ENCODE assay signal across 9 cellular contexts in the genomic region with DNA sequence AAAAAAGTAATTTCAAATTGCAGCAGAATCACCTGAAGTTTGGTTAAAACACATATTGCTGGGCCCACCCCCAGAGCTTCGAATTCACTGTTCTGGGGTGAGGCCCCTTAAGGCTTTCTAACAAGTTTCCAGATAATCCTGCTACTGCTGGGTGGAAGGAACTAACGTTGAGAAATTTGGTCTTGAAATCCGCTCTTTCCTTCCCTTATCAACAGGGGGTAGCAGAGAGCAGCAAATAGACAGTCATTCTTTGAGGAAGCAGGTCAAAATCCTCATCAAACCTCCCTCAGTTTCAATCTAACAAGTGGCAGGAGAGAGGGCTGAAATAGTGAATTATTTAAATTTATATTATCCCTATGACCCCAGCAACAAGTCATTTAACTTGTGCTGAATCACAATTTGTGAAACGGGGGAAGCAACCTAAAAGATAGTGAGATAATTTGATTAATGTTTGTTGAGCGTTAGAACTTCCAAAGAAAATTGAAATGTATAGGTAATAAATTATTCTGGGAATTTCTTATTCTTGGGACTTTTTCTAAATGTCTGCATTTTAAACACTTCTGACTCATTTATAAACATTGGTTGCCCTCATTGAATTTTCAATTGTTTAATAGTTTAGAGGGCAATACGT. TPM values are rescaled to one million over a fixed set of nuclear protein-coding genes. Genes with fewer than 3 reads are reported as not detected.
A peak's percentile ranks its signal among the peaks of the same experiment; 100 is the strongest.
DNase-seq lines count a peak whose midpoint lies in the region; ATAC-seq lines count a peak whose summit lies in the region.
"Had no signal": no experiment of that assay in that cellular context is flagged by ENCODE, and none has a peak within 500 bp of the region (broad histone marks: within the 10 kb centered on the region; RNA-seq: fewer than 3 reads in every experiment).

No MANE protein-coding gene starts in this region.

- ATAC-seq in HG03025 (IDR thresholded peaks at IDR 0.05; ENCODE audit: low FRiP score, unreplicated experiment) = peak; percentile 50
- ATAC-seq in left cardiac atrium = peak; percentile 38 to 70
- peak; percentile 63 for ATAC-seq in sciatic nerve
- ATAC-seq in GM19395 (IDR thresholded peaks at IDR 0.05; ENCODE audit: unreplicated experiment) = no peak

- no peak overlapping the region for H3K27ac Mint-ChIP-seq in activated CD4-positive, alpha-beta T cell treated with anti-CD3 and anti-CD28 coated beads, Interleukin-2, amount 10 ng/mL, durations not matched to agents 24 days and 14 days
- H3K27ac Mint-ChIP-seq in activated T-helper 1 cell treated with anti-CD3 and anti-CD28 coated beads, Interleukin-12 subunit alpha, Interleukin-12 subunit beta, Interleukin-2, Interleukin-4 antibody, amounts not matched to agents 30 ng/mL and 10 ng/mL and 1 ng/mL, durations not matched to agents 14 hours and 24 hours and 36 hours = no peak overlapping the region
- H3K27ac Mint-ChIP-seq: activated naive CD8-positive, alpha-beta T cell had no signal

- peaks cover 14% of the 10 kb centered on the region for H3K4me1 Mint-ChIP-seq in activated CD4-positive, alpha-beta T cell treated with anti-CD3 and anti-CD28 coated beads, Interleukin-2, amount 10 ng/mL, durations not matched to agents 24 days and 14 days
- H3K4me1 Mint-ChIP-seq in activated T-helper 1 cell treated with anti-CD3 and anti-CD28 coated beads, Interleukin-12 subunit alpha, Interleukin-12 subunit beta, Interleukin-2, Interleukin-4 antibody, amounts not matched to agents 30 ng/mL and 10 ng/mL and 1 ng/mL, durations not matched to agents 14 hours and 24 hours and 36 hours (ENCODE audit: low read depth) = peaks cover 21% of the 10 kb centered on the region

- peaks cover 1% of the 10 kb centered on the region for H3K27me3 Mint-ChIP-seq in activated CD4-positive, alpha-beta T cell treated with anti-CD3 and anti-CD28 coated beads, Interleukin-2, amount 10 ng/mL, durations not matched to agents 24 days and 14 days
- no peaks in the 10 kb centered on the region for H3K27me3 Mint-ChIP-seq in activated T-helper 1 cell treated with anti-CD3 and anti-CD28 coated beads, Interleukin-12 subunit alpha, Interleukin-12 subunit beta, Interleukin-2, Interleukin-4 antibody, amounts not matched to agents 30 ng/mL and 10 ng/mL and 1 ng/mL, durations not matched to agents 14 hours and 24 hours and 36 hours (ENCODE audit: insufficient read depth)
- H3K27me3 Mint-ChIP-seq: activated naive CD8-positive, alpha-beta T cell had no signal

- intact Hi-C loops in activated CD4-positive, alpha-beta T cell treated with anti-CD3 and anti-CD28 coated beads, Interleukin-2, amount 10 ng/mL, durations not matched to agents 24 days and 14 days (cut with micrococcal nuclease) = loop anchor here (2.0 kb wide), 2 partner anchors 69 to 79 kb away; no protein-coding TSS in a partner anchor
- intact Hi-C loops in activated T-helper 1 cell treated with anti-CD3 and anti-CD28 coated beads, Interleukin-12 subunit alpha, Interleukin-12 subunit beta, Interleukin-2, Interleukin-4 antibody, amounts not matched to agents 30 ng/mL and 10 ng/mL and 1 ng/mL, durations not matched to agents 14 hours and 24 hours and 36 hours (cut with micrococcal nuclease) = loop anchor here (1.0 to 2.0 kb wide), 5 partner anchors 22 to 253 kb away; a partner anchor contains a TSS
- intact Hi-C loops in left cardiac atrium (cut with DNase I) = loop anchor here in 1 of 2 donors (5.0 kb wide), 1 partner anchor 185 kb away; no protein-coding TSS in a partner anchor
- intact Hi-C loops in sciatic nerve (cut with DNase I) = no loop called here

- no peaks in the 10 kb centered on the region for H3K9me3 Mint-ChIP-seq in activated CD4-positive, alpha-beta T cell treated with anti-CD3 and anti-CD28 coated beads, Interleukin-2, amount 10 ng/mL, durations not matched to agents 24 days and 14 days
- H3K9me3 Mint-ChIP-seq in activated T-helper 1 cell treated with anti-CD3 and anti-CD28 coated beads, Interleukin-12 subunit alpha, Interleukin-12 subunit beta, Interleukin-2, Interleukin-4 antibody, amounts not matched to agents 30 ng/mL and 10 ng/mL and 1 ng/mL, durations not matched to agents 14 hours and 24 hours and 36 hours = no peaks in the 10 kb centered on the region

- no peaks in the 10 kb centered on the region for H3K36me3 Mint-ChIP-seq in activated CD4-positive, alpha-beta T cell treated with anti-CD3 and anti-CD28 coated beads, Interleukin-2, amount 10 ng/mL, durations not matched to agents 24 days and 14 days (ENCODE audit: low read depth)
- no peaks in the 10 kb centered on the region for H3K36me3 Mint-ChIP-seq in activated T-helper 1 cell treated with anti-CD3 and anti-CD28 coated beads, Interleukin-12 subunit alpha, Interleukin-12 subunit beta, Interleukin-2, Interleukin-4 antibody, amounts not matched to agents 30 ng/mL and 10 ng/mL and 1 ng/mL, durations not matched to agents 14 hours and 24 hours and 36 hours (ENCODE audit: low read depth)
- H3K36me3 Mint-ChIP-seq: activated naive CD8-positive, alpha-beta T cell had no signal

- H3K4me3 Mint-ChIP-seq in activated CD4-positive, alpha-beta T cell treated with anti-CD3 and anti-CD28 coated beads, Interleukin-2, amount 10 ng/mL, durations not matched to agents 24 days and 14 days = no peak overlapping the region
- H3K4me3 Mint-ChIP-seq in activated T-helper 1 cell treated with anti-CD3 and anti-CD28 coated beads, Interleukin-12 subunit alpha, Interleukin-12 subunit beta, Interleukin-2, Interleukin-4 antibody, amounts not matched to agents 30 ng/mL and 10 ng/mL and 1 ng/mL, durations not matched to agents 14 hours and 24 hours and 36 hours = no peak overlapping the region
- H3K4me3 Mint-ChIP-seq: activated naive CD8-positive, alpha-beta T cell had no signal

- DNase-seq in activated CD4-positive, alpha-beta T cell treated with anti-CD3 and anti-CD28 coated beads, Interleukin-2, amount 10 ng/mL, durations not matched to agents 24 days and 14 days = peak; percentile 86
- DNase-seq in activated CD4-positive, alpha-beta T cell treated with anti-CD3 and anti-CD28 coated beads for 1 hour = no peak
- DNase-seq in NCI-H446 (lab: John Stamatoyannopoulos, UW) (peak; percentile 77 to 85), left cardiac atrium (no peak), sciatic nerve (ENCODE audit: low spot score) (no peak)
- DNase-seq in activated T-helper 1 cell treated with anti-CD3 and anti-CD28 coated beads, Interleukin-12 subunit alpha, Interleukin-12 subunit beta, Interleukin-2, Interleukin-4 antibody, amounts not matched to agents 30 ng/mL and 10 ng/mL and 1 ng/mL, durations not matched to agents 14 hours and 24 hours and 36 hours (ENCODE audit: low spot score) = peak; percentile 24

RNA-seq across cellular contexts. Expression of a gene that starts 21.7 kb away (rescaled TPM):
- 92.8 and 98.8 TPM in 2 replicates for total RNA-seq in activated CD4-positive, alpha-beta T cell treated with anti-CD3 and anti-CD28 coated beads, Interleukin-2, amount 10 ng/mL, durations not matched to agents 24 days and 14 days
- total RNA-seq in activated T-helper 1 cell treated with anti-CD3 and anti-CD28 coated beads, Interleukin-12 subunit alpha, Interleukin-12 subunit beta, Interleukin-2, Interleukin-4 antibody, amounts not matched to agents 30 ng/mL and 10 ng/mL and 1 ng/mL, durations not matched to agents 14 hours and 24 hours and 36 hours = 92.3 and 92.8 TPM in 2 replicates
- total RNA-seq in left cardiac atrium (10 to 100 TPM; 78.3 to 78.7 TPM), sciatic nerve (44.7 TPM)

RNA-seq across cellular contexts. Expression of a gene that starts 30.9 kb away (rescaled TPM):
- total RNA-seq in activated CD4-positive, alpha-beta T cell treated with anti-CD3 and anti-CD28 coated beads, Interleukin-2, amount 10 ng/mL, durations not matched to agents 24 days and 14 days = 0.95 and 1.3 TPM in 2 replicates
- 0.83 and 1.2 TPM in 2 replicates for total RNA-seq in activated T-helper 1 cell treated with anti-CD3 and anti-CD28 coated beads, Interleukin-12 subunit alpha, Interleukin-12 subunit beta, Interleukin-2, Interleukin-4 antibody, amounts not matched to agents 30 ng/mL and 10 ng/mL and 1 ng/mL, durations not matched to agents 14 hours and 24 hours and 36 hours
- 100 to 1,000 TPM; 109 to 134 TPM for total RNA-seq in left cardiac atrium
- total RNA-seq in sciatic nerve = 145 TPM

Comparison
In these comparisons a context has a peak if more than half of its experiments do, and no peak if none do; other contexts are left out.
1. DNase-seq: peak in activated CD4-positive, alpha-beta T cell treated with anti-CD3 and anti-CD28 coated beads, Interleukin-2, amount 10 ng/mL, durations not matched to agents 24 days and 14 days (single experiment), NCI-H446 (2 of 2) and activated T-helper 1 cell treated with anti-CD3 and anti-CD28 coated beads, Interleukin-12 subunit alpha, Interleukin-12 subunit beta, Interleukin-2, Interleukin-4 antibody, amounts not matched to agents 30 ng/mL and 10 ng/mL and 1 ng/mL, durations not matched to agents 14 hours and 24 hours and 36 hours (single experiment); none in activated CD4-positive, alpha-beta T cell treated with anti-CD3 and anti-CD28 coated beads for 1 hour (single experiment), left cardiac atrium (single experiment) and sciatic nerve (single experiment).
2. RNA of a gene that starts 30.9 kb away (total RNA-seq): 145 TPM in sciatic nerve (single experiment) and 109 to 134 TPM in left cardiac atrium; 0.95 to 1.3 TPM in activated CD4-positive, alpha-beta T cell treated with anti-CD3 and anti-CD28 coated beads, Interleukin-2, amount 10 ng/mL, durations not matched to agents 24 days and 14 days and 0.83 to 1.2 TPM in activated T-helper 1 cell treated with anti-CD3 and anti-CD28 coated beads, Interleukin-12 subunit alpha, Interleukin-12 subunit beta, Interleukin-2, Interleukin-4 antibody, amounts not matched to agents 30 ng/mL and 10 ng/mL and 1 ng/mL, durations not matched to agents 14 hours and 24 hours and 36 hours; every median in the first group is over 10 times any median in the second.